1 cellular context compared by ENCODE assay signal in genomic region chr2:69724540-69725159, GRCh38.
TF ChIP-seq lines count a peak whose summit lies in the region.

No MANE protein-coding gene starts in this region.

TF ChIP-seq in K562, 482 proteins besides CTCF, POLR2A, EP300 and RAD21 (continued from another document and continues in another):
- TF ChIP-seq ZNF398 (CRISPR knock-in tag; IDR thresholded peaks at IDR 0.05) (no peak), XRCC5 (IDR thresholded peaks at IDR 0.05; ENCODE audit: low read depth, low read length) (no peak), CHD2 (IDR thresholded peaks at IDR 0.05; ENCODE audit: low read depth, low read length) (no peak), KDM5B (IDR thresholded peaks at IDR 0.05; ENCODE audit: insufficient replicate concordance, low read depth, low read length) (no peak), ZBTB8A (IDR thresholded peaks at IDR 0.05; ENCODE audit: partially characterized antibody) (no peak), SNRNP70 (optimal IDR thresholded peaks at IDR 0.05; ENCODE audit: low read depth, low read length) (no peak), ZNF436 (CRISPR knock-in tag; IDR thresholded peaks at IDR 0.05) (no peak), ZNF408 (CRISPR knock-in tag; IDR thresholded peaks at IDR 0.05; ENCODE audit: low read depth) (no peak), RHOXF2B (CRISPR knock-in tag; conservative IDR thresholded peaks at IDR 0.05) (no peak), IRF1 (CRISPR knock-in tag; IDR thresholded peaks at IDR 0.05; ENCODE audit: borderline replicate concordance) (no peak), MNT (conservative IDR thresholded peaks at IDR 0.05) (0 out of 4 replicates have a peak, but pooled peaks of 1 of the 2 experiments have one; percentile 34), ILK (tag; IDR thresholded peaks at IDR 0.05; ENCODE audit: borderline replicate concordance, low read depth) (no peak), U2AF1 (optimal IDR thresholded peaks at IDR 0.05; ENCODE audit: low read depth, low read length) (no peak), ZNF253 (CRISPR knock-in tag; conservative IDR thresholded peaks at IDR 0.05) (no peak), ZFPM2 (CRISPR knock-in tag; IDR thresholded peaks at IDR 0.05) (no peak), NBN (IDR thresholded peaks at IDR 0.05; ENCODE audit: low read depth) (no peak), KLF16 (IDR thresholded peaks at IDR 0.05) (peak; percentile 19; the same call in 1 of the 2 replicates), BDP1 (IDR thresholded peaks at IDR 0.05; ENCODE audit: insufficient read depth, insufficient read length) (no peak), NFE2 (IDR thresholded peaks at IDR 0.05; ENCODE audit: low read depth) (no peak), FOXK2 (conservative IDR thresholded peaks at IDR 0.05 in 1 of 2, IDR thresholded peaks at IDR 0.05 in 1 of 2; ENCODE audit: low read depth in 2 of 2) (no peak), RBM34 (IDR thresholded peaks at IDR 0.05; ENCODE audit: borderline replicate concordance, insufficient read depth, low read length) (no peak), TARDBP (IDR thresholded peaks at IDR 0.05) (no peak), TRIM25 (IDR thresholded peaks at IDR 0.05; ENCODE audit: borderline replicate concordance) (no peak), PTRF (tag; IDR thresholded peaks at IDR 0.05) (no peak), CHD7 (IDR thresholded peaks at IDR 0.05; ENCODE audit: low read depth, low read length) (no peak), STAT6 (CRISPR knock-in tag; IDR thresholded peaks at IDR 0.05) (no peak), E2F8 (IDR thresholded peaks at IDR 0.05; ENCODE audit: low read depth, partially characterized antibody) (no peak), ZBTB33 (CRISPR knock-in tag; IDR thresholded peaks at IDR 0.05) (0 out of 2 replicates have a peak, but pooled peaks have one; percentile 34), SAFB (IDR thresholded peaks at IDR 0.05; ENCODE audit: borderline replicate concordance, low read depth, low read length) (no peak), CBX8 (IDR thresholded peaks at IDR 0.05; ENCODE audit: borderline replicate concordance, extremely low read depth, low read depth, low read length, poor library complexity, severe bottlenecking) (no peak)
